Comparison of ENCODE assay signal across 8 cellular contexts in genomic region chr15:70099167-70099965, GRCh38. TPM values are rescaled to one million over a fixed set of nuclear protein-coding genes. Genes with fewer than 3 reads are reported as not detected.
DNase-seq lines count a peak whose midpoint lies in the region; ATAC-seq and TF ChIP-seq lines count a peak whose summit lies in the region.

No MANE protein-coding gene starts in this region.

- peaks cover 27% of the 10 kb centered on the region for H3K4me1 Mint-ChIP-seq in activated naive CD8-positive, alpha-beta T cell (ENCODE audit: low read depth)

- no peaks in the 10 kb centered on the region for H3K9me3 Mint-ChIP-seq in activated naive CD8-positive, alpha-beta T cell (ENCODE audit: low read depth)

- H3K36me3 Mint-ChIP-seq in activated naive CD8-positive, alpha-beta T cell, result peaks cover 6% of the 10 kb centered on the region

- DNase-seq in GM04504 (ENCODE audit: low read depth) (peak; percentile 98), NCI-H1092 treated with DMSO at 0.1 percent for 48 hours (lab: John Stamatoyannopoulos, UW) (peak; percentile 97), glomerular endothelial cell (ENCODE audit: extremely low read depth, low read depth, low spot score) (peak; percentile 83), occipital lobe (lab: John Stamatoyannopoulos, UW) (peak; percentile 99)

- peak; percentile 57 for ATAC-seq in HG02588 (IDR thresholded peaks at IDR 0.05; ENCODE audit: unreplicated experiment)
- ATAC-seq in SK-N-SH treated with all-trans-retinoic acid at 6 μM for 48 hours, result peak; percentile 23

- peak overlapping the region; percentile 95 for H3K4me3 Mint-ChIP-seq in activated naive CD8-positive, alpha-beta T cell

- no peaks in the 10 kb centered on the region for H3K27me3 Mint-ChIP-seq in activated naive CD8-positive, alpha-beta T cell

- H3K27ac Mint-ChIP-seq in activated naive CD8-positive, alpha-beta T cell, result peak overlapping the region; percentile 99

- H3K27ac ChIP-seq in temporal lobe (ENCODE audit: low read depth, low read length), result peak overlapping the region; percentile 76

TF ChIP-seq in SK-N-SH treated with all-trans-retinoic acid at 6 μM for 48 hours, 23 proteins besides CTCF, POLR2A, EP300 and RAD21:
- no peak for TF ChIP-seq GLIS3 (CRISPR knock-in tag; IDR thresholded peaks at IDR 0.05)
- TF ChIP-seq ZFP3 (CRISPR knock-in tag; IDR thresholded peaks at IDR 0.05), result no peak
- TF ChIP-seq ISL1 (CRISPR knock-in tag; IDR thresholded peaks at IDR 0.05), result no peak; the same call in 1 of the 2 replicates
- no peak for TF ChIP-seq ZNF8 (CRISPR knock-in tag; IDR thresholded peaks at IDR 0.05)
- no peak for TF ChIP-seq ZC3H10 (CRISPR knock-in tag; IDR thresholded peaks at IDR 0.05)
- 0 out of 2 replicates have a peak, but pooled peaks have one; percentile 62 for TF ChIP-seq CSDC2 (CRISPR knock-in tag; IDR thresholded peaks at IDR 0.05)
- TF ChIP-seq OSR1 (CRISPR knock-in tag; IDR thresholded peaks at IDR 0.05), result no peak
- TF ChIP-seq SNAI2 (CRISPR knock-in tag; IDR thresholded peaks at IDR 0.05), result no peak
- TF ChIP-seq BACH2 (CRISPR knock-in tag; IDR thresholded peaks at IDR 0.05; ENCODE audit: borderline replicate concordance), result no peak
- no peak for TF ChIP-seq ZNF70 (CRISPR knock-in tag; IDR thresholded peaks at IDR 0.05)
- TF ChIP-seq TSHZ2 (CRISPR knock-in tag; IDR thresholded peaks at IDR 0.05), result 0 out of 2 replicates have a peak, but pooled peaks have one; percentile 53
- no peak for TF ChIP-seq ARNTL (CRISPR knock-in tag; IDR thresholded peaks at IDR 0.05; ENCODE audit: borderline replicate concordance, low read depth)
- TF ChIP-seq TOX (CRISPR knock-in tag; IDR thresholded peaks at IDR 0.05; ENCODE audit: borderline replicate concordance), result no peak
- TF ChIP-seq CREB5 (CRISPR knock-in tag; IDR thresholded peaks at IDR 0.05; ENCODE audit: low read depth), result no peak
- TF ChIP-seq TCF4 (CRISPR knock-in tag; IDR thresholded peaks at IDR 0.05; ENCODE audit: borderline replicate concordance), result peak; percentile 42; the same call in 1 of the 2 replicates
TF ChIP-seq in SK-N-SH treated with all-trans-retinoic acid at 6 μM for 48 hours: peak in this region for 3.

RNA-seq across cellular contexts. Expression of gene TLE3, which starts 1.6 kb away (rescaled TPM):
- total RNA-seq in glomerular endothelial cell, result 95.5 and 142 TPM in 2 replicates
- 79.4 TPM for total RNA-seq in occipital lobe
- total RNA-seq in temporal lobe, result 104 TPM

Comparison
In these comparisons a context has a peak if more than half of its experiments do, and no peak if none do; other contexts are left out.
1. Peak in every context shown above with its lines: DNase-seq, ATAC-seq and H3K27ac ChIP-seq.